23 cellular contexts compared by ENCODE assay signal in genomic region chr4:15021946-15022345, GRCh38. TPM values are rescaled to one million over a fixed set of nuclear protein-coding genes. Genes with fewer than 3 reads are reported as not detected.
DNase-seq lines count a peak whose midpoint lies in the region; ATAC-seq and TF ChIP-seq lines count a peak whose summit lies in the region.
"Had no signal": no experiment of that assay in that cellular context is flagged by ENCODE, and none has a peak within 500 bp of the region (broad histone marks: within the 10 kb centered on the region; RNA-seq: fewer than 3 reads in every experiment).

No MANE protein-coding gene starts in this region.

- intact Hi-C loops in dorsolateral prefrontal cortex (cut with DNase I), result no loop called here

- no peak overlapping the region for H2AFZ ChIP-seq in ACC112 (ENCODE audit: low read length, unreplicated experiment)
- H2AFZ ChIP-seq in Karpas-422 (ENCODE audit: low read length), result 0 out of 2 replicates have a peak overlapping the region, but pooled peaks have one; percentile 41

- H3K36me3 ChIP-seq in ACC112 (ENCODE audit: insufficient read depth, low read length) (peaks cover 65% of the 10 kb centered on the region), Karpas-422 (ENCODE audit: insufficient read depth, low read length) (peaks cover 14% of the 10 kb centered on the region; the same call in 1 of the 2 replicates)
- H3K36me3 ChIP-seq: SJSA1 had no signal

- H3K27me3 ChIP-seq in ACC112 (ENCODE audit: insufficient read depth, low read length) (no peaks in the 10 kb centered on the region), Karpas-422 (ENCODE audit: low read length) (no peaks in the 10 kb centered on the region), dorsolateral prefrontal cortex (no peaks in the 10 kb centered on the region)
- H3K27me3 ChIP-seq: esophagus squamous epithelium, SJSA1, stomach had no signal

- no peak for TF ChIP-seq CTCF in dorsolateral prefrontal cortex (IDR thresholded peaks at IDR 0.05 in 54 of 56, conservative IDR thresholded peaks at IDR 0.05 in 2 of 56; ENCODE audit: low read depth in 1 of 56, partially characterized antibody in 56 of 56)

- H3K9me2 ChIP-seq in Karpas-422 (replicated peaks; ENCODE audit: insufficient read depth, low read length), result no peaks in the 10 kb centered on the region

- DNase-seq in Karpas-422 (no peak), dorsolateral prefrontal cortex (no peak), RPMI8226 (no peak), RKO (ENCODE audit: low spot score) (no peak)
- DNase-seq in stimulated activated effector memory CD8-positive, alpha-beta T cell treated with anti-CD3 and anti-CD28 coated beads, Interleukin-12 subunit alpha, Interleukin-12 subunit beta, amount 100 ng/mL, for 72 hours (ENCODE audit: low spot score in 2 of 2), result no peak
- DNase-seq in central memory CD4-positive, alpha-beta T cell, result no peak
- DNase-seq: activated CD4-positive, alpha-beta T cell treated with anti-CD3 and anti-CD28 coated beads, Interleukin-2, amount 50 U/mL, for 48 hours; activated naive CD4-positive, alpha-beta T cell treated with anti-CD3 and anti-CD28 coated beads for 36 hours; activated T-cell treated with anti-CD3 and anti-CD28 coated beads, Interleukin-2, amount 50 U/mL, for 24 hours; effector CD8-positive, alpha-beta T cell; esophagus squamous epithelium; left colon; NCI-H1048; NCI-H2029 treated with DMSO at 0.1 percent for 48 hours; NCI-H345; psoas muscle; stomach; T-helper 2 cell had no signal

- peak overlapping the region; percentile 11 for H3K27ac Mint-ChIP-seq in stimulated activated effector memory CD8-positive, alpha-beta T cell treated with anti-CD3 and anti-CD28 coated beads, Interleukin-12 subunit alpha, Interleukin-12 subunit beta, amount 100 ng/mL, for 72 hours
- H3K27ac Mint-ChIP-seq: activated naive CD4-positive, alpha-beta T cell treated with anti-CD3 and anti-CD28 coated beads for 36 hours; activated T-cell treated with anti-CD3 and anti-CD28 coated beads, Interleukin-2, amount 50 U/mL, for 24 hours had no signal

- 0 out of 2 replicates have a peak overlapping the region, but pooled peaks have one; percentile 21 for H3K27ac ChIP-seq in ACC112 (ENCODE audit: low read depth, low read length)
- no peak overlapping the region for H3K27ac ChIP-seq in Karpas-422 (ENCODE audit: low read length)
- H3K27ac ChIP-seq in dorsolateral prefrontal cortex, result peak overlapping the region in 57 of 59 donors; percentile 27 to 100 (median 83)
- H3K27ac ChIP-seq: psoas muscle, SJSA1 had no signal

- H3K36me3 Mint-ChIP-seq in stimulated activated effector memory CD8-positive, alpha-beta T cell treated with anti-CD3 and anti-CD28 coated beads, Interleukin-12 subunit alpha, Interleukin-12 subunit beta, amount 100 ng/mL, for 72 hours, result peaks cover 44% of the 10 kb centered on the region

- peaks cover 46% of the 10 kb centered on the region for H3K4me1 Mint-ChIP-seq in stimulated activated effector memory CD8-positive, alpha-beta T cell treated with anti-CD3 and anti-CD28 coated beads, Interleukin-12 subunit alpha, Interleukin-12 subunit beta, amount 100 ng/mL, for 72 hours

- peak overlapping the region; percentile 30 for H3K4me2 ChIP-seq in Karpas-422 (ENCODE audit: low read depth, low read length, poor library complexity, severe bottlenecking)

- no peak for ATAC-seq in stimulated activated effector memory CD8-positive, alpha-beta T cell treated with anti-CD3 and anti-CD28 coated beads, Interleukin-12 subunit alpha, Interleukin-12 subunit beta, amount 100 ng/mL, for 72 hours
- no peak for ATAC-seq in HG03196 (IDR thresholded peaks at IDR 0.05; ENCODE audit: unreplicated experiment)
- ATAC-seq: left colon, Panc1, psoas muscle had no signal

- H3K4me1 ChIP-seq in ACC112 (ENCODE audit: control insufficient read depth, insufficient read depth, low read length, unreplicated experiment) (peaks cover 50% of the 10 kb centered on the region), Karpas-422 (ENCODE audit: low read length) (peaks cover 25% of the 10 kb centered on the region)
- H3K4me1 ChIP-seq: SJSA1 had no signal

- H3K9me3 Mint-ChIP-seq in stimulated activated effector memory CD8-positive, alpha-beta T cell treated with anti-CD3 and anti-CD28 coated beads, Interleukin-12 subunit alpha, Interleukin-12 subunit beta, amount 100 ng/mL, for 72 hours, result no peaks in the 10 kb centered on the region
- H3K9me3 Mint-ChIP-seq: activated naive CD4-positive, alpha-beta T cell treated with anti-CD3 and anti-CD28 coated beads for 36 hours; activated T-cell treated with anti-CD3 and anti-CD28 coated beads, Interleukin-2, amount 50 U/mL, for 24 hours had no signal

- no peaks in the 10 kb centered on the region for H4K20me1 ChIP-seq in Karpas-422 (ENCODE audit: insufficient read depth, low read depth, low read length)

- H3K4me3 ChIP-seq in ACC112 (ENCODE audit: low read depth, low read length), result no peak overlapping the region
- H3K4me3 ChIP-seq in Karpas-422 (ENCODE audit: low read length), result no peak overlapping the region
- H3K4me3 ChIP-seq in dorsolateral prefrontal cortex, result peak overlapping the region in 24 of 59 donors; percentile 1 to 58 (median 32)
- H3K4me3 ChIP-seq: esophagus squamous epithelium, psoas muscle, SJSA1, skin epidermis, stomach had no signal

- no peak overlapping the region for H3K9ac ChIP-seq in Karpas-422 (ENCODE audit: low read length)

- peaks cover 75% of the 10 kb centered on the region for H3K79me2 ChIP-seq in ACC112 (ENCODE audit: control insufficient read depth, insufficient read depth, low read length, unreplicated experiment)
- H3K79me2 ChIP-seq in Karpas-422 (ENCODE audit: low read length), result peaks cover 63% of the 10 kb centered on the region

- H3K4me3 Mint-ChIP-seq in stimulated activated effector memory CD8-positive, alpha-beta T cell treated with anti-CD3 and anti-CD28 coated beads, Interleukin-12 subunit alpha, Interleukin-12 subunit beta, amount 100 ng/mL, for 72 hours, result no peak overlapping the region
- H3K4me3 Mint-ChIP-seq: activated naive CD4-positive, alpha-beta T cell treated with anti-CD3 and anti-CD28 coated beads for 36 hours; activated T-cell treated with anti-CD3 and anti-CD28 coated beads, Interleukin-2, amount 50 U/mL, for 24 hours had no signal

- no peaks in the 10 kb centered on the region for H3K9me3 ChIP-seq in Karpas-422 (ENCODE audit: low read length)
- H3K9me3 ChIP-seq: esophagus squamous epithelium, psoas muscle, SJSA1, stomach had no signal

RNA-seq across cellular contexts. Expression of gene CPEB2, which starts 19.7 kb away (rescaled TPM):
- 5.0 and 7.3 TPM in 2 replicates for total RNA-seq in Karpas-422 (2014; rRNA removed; shearing (Covaris generic); ENCODE audit: low replicate concordance)
- total RNA-seq in dorsolateral prefrontal cortex, result 10 to 100 TPM; 31.4 to 88.1 (median 53.3) TPM
